ENCODE assay signal across 1 cellular context in the genomic region with DNA sequence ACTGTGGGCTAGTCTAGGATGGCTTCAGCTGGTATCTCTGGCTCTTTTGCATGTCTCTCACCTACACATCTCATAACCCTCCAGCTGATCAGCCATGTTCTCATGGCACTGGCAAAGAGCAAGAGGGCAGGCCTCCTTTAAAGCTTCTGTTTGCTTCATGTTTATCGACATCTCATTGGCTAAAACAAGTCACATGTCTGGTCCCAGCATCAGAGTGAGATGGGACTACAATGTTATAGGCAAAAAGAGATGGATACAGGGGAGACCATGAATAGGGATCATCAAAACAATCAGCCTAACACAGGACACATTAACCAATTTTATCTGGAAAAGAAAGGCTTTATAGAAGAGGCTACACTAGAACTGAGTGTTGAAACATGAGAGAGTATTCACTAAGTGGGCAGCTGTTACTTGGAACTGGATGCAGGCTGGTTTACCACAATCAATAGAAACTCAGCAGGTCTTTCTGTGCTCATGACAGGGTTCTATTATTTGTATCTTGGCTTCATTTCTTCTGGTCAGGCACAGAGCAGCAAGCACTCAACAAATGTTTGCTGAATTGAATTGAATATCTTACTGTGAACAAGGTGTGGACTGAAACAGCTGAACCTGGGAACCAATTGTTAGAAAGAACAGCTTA.
TF ChIP-seq lines count a peak whose summit lies in the region.

No MANE protein-coding gene starts in this region.

TF ChIP-seq in endothelial cell of umbilical vein, 7 proteins besides CTCF, POLR2A, EP300 and RAD21:
- TF ChIP-seq MYC (IDR thresholded peaks at IDR 0.05; ENCODE audit: low read depth, low read length) (no peak), GATA2 (IDR thresholded peaks at IDR 0.05; ENCODE audit: insufficient read depth, insufficient read length, low read depth, low read length) (no peak), POLR2AphosphoS5 (IDR thresholded peaks at IDR 0.05; ENCODE audit: insufficient read depth, low read depth, low read length) (no peak), JUN (IDR thresholded peaks at IDR 0.05; ENCODE audit: borderline replicate concordance, insufficient read depth, insufficient read length, low read depth) (no peak), EZH2 (IDR thresholded peaks at IDR 0.05; ENCODE audit: borderline replicate concordance, low read depth, low read length, severe bottlenecking) (no peak), FOS (IDR thresholded peaks at IDR 0.05; ENCODE audit: borderline replicate concordance, insufficient read depth, low read length) (no peak)
- TF ChIP-seq, protein P1, sequence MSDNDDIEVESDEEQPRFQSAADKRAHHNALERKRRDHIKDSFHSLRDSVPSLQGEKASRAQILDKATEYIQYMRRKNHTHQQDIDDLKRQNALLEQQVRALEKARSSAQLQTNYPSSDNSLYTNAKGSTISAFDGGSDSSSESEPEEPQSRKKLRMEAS (IDR thresholded peaks at IDR 0.05; ENCODE audit: insufficient read depth, insufficient read length) = no peak
TF ChIP-seq in endothelial cell of umbilical vein: peak in this region for 0.
